24 cellular contexts compared by ENCODE assay signal in genomic region chr16:68306633-68307032, GRCh38. TPM values are rescaled to one million over a fixed set of nuclear protein-coding genes. Genes with fewer than 3 reads are reported as not detected.
DNase-seq lines count a peak whose midpoint lies in the region; ATAC-seq and TF ChIP-seq lines count a peak whose summit lies in the region.
"Had no signal": no experiment of that assay in that cellular context is flagged by ENCODE, and none has a peak within 500 bp of the region (broad histone marks: within the 10 kb centered on the region; RNA-seq: fewer than 3 reads in every experiment).

No MANE protein-coding gene starts in this region.

- no peak overlapping the region for H2AFZ ChIP-seq in KMS-11 (ENCODE audit: low read depth)
- H2AFZ ChIP-seq: PC-9 had no signal

- peak overlapping the region; percentile 65 for H3K27ac Mint-ChIP-seq in activated naive CD4-positive, alpha-beta T cell treated with anti-CD3 and anti-CD28 coated beads for 36 hours
- H3K27ac Mint-ChIP-seq in activated CD4-positive, alpha-beta memory T cell treated with anti-CD3 and anti-CD28 coated beads for 36 hours, result peak overlapping the region; percentile 49
- H3K27ac Mint-ChIP-seq in naive thymus-derived CD4-positive, alpha-beta T cell, result peak overlapping the region in 4 of 9 donors; percentile 2 to 76 (median 42)
- no peak overlapping the region for H3K27ac Mint-ChIP-seq in chondrocyte (ENCODE audit: unreplicated experiment)
- H3K27ac Mint-ChIP-seq: CD4-positive, alpha-beta T cell; IgD-negative memory B cell had no signal

- CTCF ChIA-PET in activated naive CD4-positive, alpha-beta T cell treated with anti-CD3 and anti-CD28 coated beads for 36 hours (lab: Charles Lee), result no interaction called here
- CTCF ChIA-PET in activated CD4-positive, alpha-beta memory T cell treated with anti-CD3 and anti-CD28 coated beads for 36 hours (lab: Charles Lee), result interaction anchor here (1.7 to 4.2 kb wide), 2 partner anchors 42 to 45 kb away, joined by 4 to 16 read pairs; partner anchors contain the start of gene SLC7A6
- CTCF ChIA-PET in naive thymus-derived CD4-positive, alpha-beta T cell (lab: Charles Lee), result interaction anchor here (0.6 kb wide), 1 partner anchor 65 kb away, joined by 4 read pairs; no protein-coding TSS in a partner anchor

- TF ChIP-seq CTCF in KMS-11 (conservative IDR thresholded peaks at IDR 0.05; ENCODE audit: low read depth, low read length), result no peak
- no peak for TF ChIP-seq CTCF in chondrocyte (IDR thresholded peaks at IDR 0.05)
- no peak for TF ChIP-seq CTCF in GM13976 (IDR thresholded peaks at IDR 0.05; ENCODE audit: borderline replicate concordance, control extremely low read depth, extremely low read depth, insufficient read depth, missing control alignments)

- peak overlapping the region; percentile 34; the same call in 1 of the 2 replicates for H3K27ac ChIP-seq in KMS-11
- peak overlapping the region; percentile 2 for H3K27ac ChIP-seq in naive thymus-derived CD4-positive, alpha-beta T cell (ENCODE audit: low read depth, low read length)
- H3K27ac ChIP-seq: BLaER1, PC-9, SJSA1 had no signal

- intact Hi-C loops in activated naive CD4-positive, alpha-beta T cell treated with anti-CD3 and anti-CD28 coated beads for 36 hours (cut with micrococcal nuclease), result no loop called here
- intact Hi-C loops in activated CD4-positive, alpha-beta memory T cell treated with anti-CD3 and anti-CD28 coated beads for 36 hours (cut with micrococcal nuclease), result no loop called here
- intact Hi-C loops in naive thymus-derived CD4-positive, alpha-beta T cell (cut with micrococcal nuclease), result no loop called here

- in situ Hi-C loops in GM13976 (cut with MboI; ENCODE audit: low sequenced_read_pairs, unreplicated experiment), result no loop called here

- POLR2A ChIA-PET in activated CD4-positive, alpha-beta memory T cell treated with anti-CD3 and anti-CD28 coated beads for 36 hours (lab: Charles Lee), result no interaction called here
- POLR2A ChIA-PET in naive thymus-derived CD4-positive, alpha-beta T cell (lab: Charles Lee), result interaction anchor here (1.4 to 8.3 kb wide), 3 partner anchors 16 to 42 kb away, joined by 4 to 90 read pairs (median 12); partner anchors contain the start of gene SLC7A6

- H3K9ac ChIP-seq in KMS-11, result no peak overlapping the region
- H3K9ac ChIP-seq: BLaER1 had no signal

- H3K4me2 ChIP-seq in KMS-11, result peak overlapping the region; percentile 70
- H3K4me2 ChIP-seq: BLaER1, PC-9 had no signal

- no peaks in the 10 kb centered on the region for H3K27me3 Mint-ChIP-seq in activated naive CD4-positive, alpha-beta T cell treated with anti-CD3 and anti-CD28 coated beads for 36 hours (ENCODE audit: low read depth)
- H3K27me3 Mint-ChIP-seq in activated CD4-positive, alpha-beta memory T cell treated with anti-CD3 and anti-CD28 coated beads for 36 hours, result no peaks in the 10 kb centered on the region
- H3K27me3 Mint-ChIP-seq in naive thymus-derived CD4-positive, alpha-beta T cell, result no peaks in the 10 kb centered on the region
- H3K27me3 Mint-ChIP-seq in chondrocyte (ENCODE audit: low read depth), result no peaks in the 10 kb centered on the region
- H3K27me3 Mint-ChIP-seq: CD4-positive, alpha-beta T cell; IgD-negative memory B cell had no signal

- ATAC-seq in naive thymus-derived CD4-positive, alpha-beta T cell, result no peak
- ATAC-seq: HCT116 had no signal

- H4K20me1 ChIP-seq in KMS-11 (ENCODE audit: insufficient read depth), result no peaks in the 10 kb centered on the region

- no peak for DNase-seq in activated naive CD4-positive, alpha-beta T cell treated with anti-CD3 and anti-CD28 coated beads for 36 hours
- no peak for DNase-seq in activated naive CD4-positive, alpha-beta T cell treated with anti-CD3 and anti-CD28 coated beads, Interleukin-2, amount 50 U/mL, for 16 hours
- no peak for DNase-seq in activated CD4-positive, alpha-beta memory T cell treated with anti-CD3 and anti-CD28 coated beads for 36 hours
- no peak for DNase-seq in naive thymus-derived CD4-positive, alpha-beta T cell
- DNase-seq in dedifferentiated amniotic fluid mesenchymal stem cell (ENCODE audit: extremely low spot score) (no peak), chondrocyte (ENCODE audit: low spot score) (no peak), GM13976 (ENCODE audit: low spot score) (no peak)
- DNase-seq: Caco-2; CD4-positive, alpha-beta T cell; Karpas-422; MV-4-11; NCI-H1105; NCI-H1436 treated with DMSO at 0.1 percent for 48 hours; NCI-H1930; NCI-H2107; NCI-H524; NCI-H748 treated with DMSO at 0.1 percent for 48 hours; PC-9; Right ventricle myocardium superior had no signal

- H3K4me1 Mint-ChIP-seq in activated naive CD4-positive, alpha-beta T cell treated with anti-CD3 and anti-CD28 coated beads for 36 hours (ENCODE audit: low read depth), result peaks cover 29% of the 10 kb centered on the region
- peaks cover 26% of the 10 kb centered on the region for H3K4me1 Mint-ChIP-seq in activated CD4-positive, alpha-beta memory T cell treated with anti-CD3 and anti-CD28 coated beads for 36 hours (ENCODE audit: low read depth)
- H3K4me1 Mint-ChIP-seq in naive thymus-derived CD4-positive, alpha-beta T cell, result peaks cover 17 to 52% (median 32%) of the 10 kb centered on the region in 7 donors
- H3K4me1 Mint-ChIP-seq in chondrocyte (ENCODE audit: low read depth), result peaks cover 17% of the 10 kb centered on the region

- H3K4me1 ChIP-seq in KMS-11 (ENCODE audit: low read depth, poor library complexity, severe bottlenecking), result peaks cover 37% of the 10 kb centered on the region
- H3K4me1 ChIP-seq in naive thymus-derived CD4-positive, alpha-beta T cell (ENCODE audit: control insufficient read depth in 2 of 2, insufficient read depth in 2 of 2, low read length in 2 of 2), result peaks cover 18 to 19% of the 10 kb centered on the region in 2 donors

- no peaks in the 10 kb centered on the region for H3K9me3 ChIP-seq in naive thymus-derived CD4-positive, alpha-beta T cell (ENCODE audit: control insufficient read depth in 2 of 3, low read length in 3 of 3)
- H3K9me3 ChIP-seq: BLaER1, Caco-2, SJSA1 had no signal

- H3K79me2 ChIP-seq in KMS-11 (ENCODE audit: insufficient read depth, low read depth), result peaks cover 56% of the 10 kb centered on the region

- H3K4me3 Mint-ChIP-seq in activated naive CD4-positive, alpha-beta T cell treated with anti-CD3 and anti-CD28 coated beads for 36 hours, result no peak overlapping the region
- no peak overlapping the region for H3K4me3 Mint-ChIP-seq in activated CD4-positive, alpha-beta memory T cell treated with anti-CD3 and anti-CD28 coated beads for 36 hours
- no peak overlapping the region for H3K4me3 Mint-ChIP-seq in naive thymus-derived CD4-positive, alpha-beta T cell
- H3K4me3 Mint-ChIP-seq in chondrocyte (ENCODE audit: unreplicated experiment), result no peak overlapping the region
- H3K4me3 Mint-ChIP-seq: CD4-positive, alpha-beta T cell had no signal

- H3K27me3 ChIP-seq in KMS-11 (ENCODE audit: insufficient read depth, low read depth), result no peaks in the 10 kb centered on the region
- no peaks in the 10 kb centered on the region for H3K27me3 ChIP-seq in naive thymus-derived CD4-positive, alpha-beta T cell (ENCODE audit: control insufficient read depth in 2 of 2, insufficient read depth in 2 of 2, low read length in 2 of 2)
- H3K27me3 ChIP-seq: BLaER1, SJSA1 had no signal

- H3K4me3 ChIP-seq in KMS-11 (IDR thresholded peaks at IDR 0.05; ENCODE audit: insufficient read depth, low read depth, low read length), result no peak overlapping the region
- H3K4me3 ChIP-seq in naive thymus-derived CD4-positive, alpha-beta T cell (ENCODE audit: low read length), result no peak overlapping the region
- H3K4me3 ChIP-seq: BLaER1, PC-9, SJSA1 had no signal

- H3K36me3 ChIP-seq in KMS-11 (ENCODE audit: insufficient read depth), result peaks cover 9% of the 10 kb centered on the region; the same call in 1 of the 2 replicates
- peaks cover 17 to 73% (median 29%) of the 10 kb centered on the region in 3 experiments for H3K36me3 ChIP-seq in naive thymus-derived CD4-positive, alpha-beta T cell (ENCODE audit: control insufficient read depth in 2 of 3, insufficient read depth in 3 of 3, low read length in 3 of 3)

- peaks cover 35% of the 10 kb centered on the region for H3K36me3 Mint-ChIP-seq in activated naive CD4-positive, alpha-beta T cell treated with anti-CD3 and anti-CD28 coated beads for 36 hours (ENCODE audit: low read depth)
- H3K36me3 Mint-ChIP-seq in activated CD4-positive, alpha-beta memory T cell treated with anti-CD3 and anti-CD28 coated beads for 36 hours, result peaks cover 43% of the 10 kb centered on the region
- H3K36me3 Mint-ChIP-seq in naive thymus-derived CD4-positive, alpha-beta T cell, result peaks cover 9 to 30% (median 29%) of the 10 kb centered on the region in 5 donors
- peaks cover 21% of the 10 kb centered on the region for H3K36me3 Mint-ChIP-seq in chondrocyte (ENCODE audit: low read depth)

- no peaks in the 10 kb centered on the region for H3K9me3 Mint-ChIP-seq in activated naive CD4-positive, alpha-beta T cell treated with anti-CD3 and anti-CD28 coated beads for 36 hours
- no peaks in the 10 kb centered on the region for H3K9me3 Mint-ChIP-seq in activated CD4-positive, alpha-beta memory T cell treated with anti-CD3 and anti-CD28 coated beads for 36 hours
- no peaks in the 10 kb centered on the region for H3K9me3 Mint-ChIP-seq in naive thymus-derived CD4-positive, alpha-beta T cell
- no peaks in the 10 kb centered on the region for H3K9me3 Mint-ChIP-seq in chondrocyte (ENCODE audit: low read depth)
- H3K9me3 Mint-ChIP-seq: CD4-positive, alpha-beta T cell; IgD-negative memory B cell had no signal

RNA-seq across cellular contexts. Expression of gene SLC7A6OS, which starts 4.1 kb away (rescaled TPM):
- total RNA-seq in activated naive CD4-positive, alpha-beta T cell treated with anti-CD3 and anti-CD28 coated beads for 36 hours, result 10 to 100 TPM; 23.0 to 26.4 TPM
- total RNA-seq in activated CD4-positive, alpha-beta memory T cell treated with anti-CD3 and anti-CD28 coated beads for 36 hours, result 10 to 100 TPM; 20.6 to 22.2 TPM
- 10 to 100 TPM; 31.4 to 50.3 (median 34.8) TPM for total RNA-seq in naive thymus-derived CD4-positive, alpha-beta T cell
- polyA plus RNA-seq in naive thymus-derived CD4-positive, alpha-beta T cell, result 10 to 100 TPM; 22.1 to 35.6 TPM
- 9.5 to 12.7 TPM (median 11.8 TPM) in 3 replicates for total RNA-seq in chondrocyte

RNA-seq across cellular contexts. Expression of gene PRMT7, which starts 4.2 kb away (rescaled TPM):
- 10 to 100 TPM; 51.6 to 52.4 TPM for total RNA-seq in activated naive CD4-positive, alpha-beta T cell treated with anti-CD3 and anti-CD28 coated beads for 36 hours
- total RNA-seq in activated CD4-positive, alpha-beta memory T cell treated with anti-CD3 and anti-CD28 coated beads for 36 hours, result 10 to 100 TPM; 60.4 to 62.8 TPM
- total RNA-seq in naive thymus-derived CD4-positive, alpha-beta T cell, result 10 to 100 TPM; 60.8 to 95.1 (median 89.4) TPM
- 10 to 100 TPM; 42.5 to 47.6 TPM for polyA plus RNA-seq in naive thymus-derived CD4-positive, alpha-beta T cell
- total RNA-seq in chondrocyte, result 25.1 to 41.8 TPM (median 26.7 TPM) in 3 replicates

RNA-seq across cellular contexts. Expression of gene SLC7A6, which starts 42.3 kb away (rescaled TPM):
- 10 to 100 TPM; 79.4 to 83.4 TPM for total RNA-seq in activated naive CD4-positive, alpha-beta T cell treated with anti-CD3 and anti-CD28 coated beads for 36 hours
- total RNA-seq in activated CD4-positive, alpha-beta memory T cell treated with anti-CD3 and anti-CD28 coated beads for 36 hours, result 10 to 100 TPM; 62.8 to 63.8 TPM
- total RNA-seq in naive thymus-derived CD4-positive, alpha-beta T cell, result 100 to 1,000 TPM; 112 to 248 (median 207) TPM
- polyA plus RNA-seq in naive thymus-derived CD4-positive, alpha-beta T cell, result 10 to 100 TPM; 29.3 to 31.1 TPM
- 49.5 to 57.3 TPM (median 55.9 TPM) in 3 replicates for total RNA-seq in chondrocyte
